Comparison of ENCODE assay signal across 24 cellular contexts in genomic region chr22:49123621-49124192, GRCh38.
"Had no signal": no experiment of that assay in that cellular context is flagged by ENCODE, and none has a peak within 500 bp of the region (broad histone marks: within the 10 kb centered on the region; RNA-seq: fewer than 3 reads in every experiment).

No MANE protein-coding gene starts in this region.

- H3K27ac ChIP-seq: ascending aorta, body of pancreas had no signal

- FAIRE-seq: bronchial epithelial cell, RCC 7860 had no signal

- H3K27me3 Mint-ChIP-seq: activated B cell treated with CpG ODN at 0.5 μM for 24 hours; activated CD4-positive, alpha-beta T cell treated with anti-CD3 and anti-CD28 coated beads, Interleukin-2, amount 10 ng/mL, durations not matched to agents 24 days and 14 days; activated naive CD4-positive, alpha-beta T cell treated with anti-CD3 and anti-CD28 coated beads, Interleukin-2, amount 10 ng/mL, durations not matched to agents 7 days and 5 days had no signal

- H3K27ac Mint-ChIP-seq: activated B cell treated with CpG ODN at 0.5 μM for 24 hours; activated CD4-positive, alpha-beta T cell treated with anti-CD3 and anti-CD28 coated beads, Interleukin-2, amount 10 ng/mL, durations not matched to agents 24 days and 14 days; activated naive CD4-positive, alpha-beta T cell treated with anti-CD3 and anti-CD28 coated beads, Interleukin-2, amount 10 ng/mL, durations not matched to agents 7 days and 5 days; activated T-helper 2 cell treated with anti-CD3 and anti-CD28 coated beads, Interferon-gamma antibody, Interleukin-2, Interleukin-4, amounts not matched to agents 10 μg/mL and 5 μg/mL and 100 μg/mL, durations not matched to agents 14 hours and 24 hours and 36 hours; T-helper 1 cell treated with Interleukin-12 subunit alpha and Interleukin-12 subunit beta and Interleukin-4 antibody, amounts not matched to agents 30 μg/mL and 1 μg/mL, for 36 hours had no signal

- H3K4me1 Mint-ChIP-seq: activated B cell treated with CpG ODN at 0.5 μM for 24 hours; activated CD4-positive, alpha-beta T cell treated with anti-CD3 and anti-CD28 coated beads, Interleukin-2, amount 10 ng/mL, durations not matched to agents 24 days and 14 days; activated naive CD4-positive, alpha-beta T cell treated with anti-CD3 and anti-CD28 coated beads, Interleukin-2, amount 10 ng/mL, durations not matched to agents 7 days and 5 days had no signal

- H3K4me3 ChIP-seq: ascending aorta, body of pancreas had no signal

- H3K9me3 Mint-ChIP-seq: activated B cell treated with CpG ODN at 0.5 μM for 24 hours; activated CD4-positive, alpha-beta T cell treated with anti-CD3 and anti-CD28 coated beads, Interleukin-2, amount 10 ng/mL, durations not matched to agents 24 days and 14 days; activated T-helper 2 cell treated with anti-CD3 and anti-CD28 coated beads, Interferon-gamma antibody, Interleukin-2, Interleukin-4, amounts not matched to agents 10 μg/mL and 5 μg/mL and 100 μg/mL, durations not matched to agents 14 hours and 24 hours and 36 hours had no signal

- H3K36me3 Mint-ChIP-seq: activated naive CD4-positive, alpha-beta T cell treated with anti-CD3 and anti-CD28 coated beads, Interleukin-2, amount 10 ng/mL, durations not matched to agents 7 days and 5 days had no signal

- H3K4me3 Mint-ChIP-seq: activated B cell treated with CpG ODN at 0.5 μM for 24 hours; activated CD4-positive, alpha-beta T cell treated with anti-CD3 and anti-CD28 coated beads, Interleukin-2, amount 10 ng/mL, durations not matched to agents 24 days and 14 days; activated naive CD4-positive, alpha-beta T cell treated with anti-CD3 and anti-CD28 coated beads, Interleukin-2, amount 10 ng/mL, durations not matched to agents 7 days and 5 days; T-helper 1 cell treated with Interleukin-12 subunit alpha and Interleukin-12 subunit beta and Interleukin-4 antibody, amounts not matched to agents 30 μg/mL and 1 μg/mL, for 36 hours had no signal

- H3K27me3 ChIP-seq: ascending aorta, body of pancreas had no signal

- DNase-seq: activated B cell treated with CpG ODN at 0.5 μM for 24 hours; activated CD4-positive, alpha-beta T cell treated with anti-CD3 and anti-CD28 coated beads for 1 hour; activated CD4-positive, alpha-beta T cell treated with anti-CD3 and anti-CD28 coated beads, Interleukin-2, amount 10 ng/mL, durations not matched to agents 24 days and 14 days; activated CD4-positive, alpha-beta T cell treated with anti-CD3 and anti-CD28 coated beads, Interleukin-2, amount 50 U/mL, for 48 hours; activated gamma-delta T cell treated with Interleukin-2 at 50 U/mL for 16 hours; activated naive CD4-positive, alpha-beta T cell treated with anti-CD3 and anti-CD28 coated beads, Interleukin-2, amount 10 ng/mL, durations not matched to agents 7 days and 5 days; activated T-cell treated with anti-CD3 and anti-CD28 coated beads for 4 hours; activated T-cell treated with anti-CD3 and anti-CD28 coated beads, Interleukin-2, amount 50 U/mL, for 48 hours; body of pancreas; central memory CD4-positive, alpha-beta T cell; KG1; NCI-H1048; NCI-H146; NCI-H187 treated with DMSO at 0.1 percent for 48 hours; NCI-H2107; NCI-H226; NCI-H524; PC-3; SHP77 treated with DMSO at 0.1 percent for 48 hours had no signal

- ATAC-seq: body of pancreas, PC-3 had no signal

- H3K36me3 ChIP-seq: ascending aorta had no signal
